10 cellular contexts compared by ENCODE assay signal in genomic region chr19:11674067-11674492, GRCh38.
DNase-seq lines count a peak whose midpoint lies in the region; ATAC-seq and TF ChIP-seq lines count a peak whose summit lies in the region.
"Had no signal": no experiment of that assay in that cellular context is flagged by ENCODE, and none has a peak within 500 bp of the region (broad histone marks: within the 10 kb centered on the region; RNA-seq: fewer than 3 reads in every experiment).

No MANE protein-coding gene starts in this region.

- H3K9me3 ChIP-seq in heart right ventricle (peaks cover 0 to 14% (median 0%) of the 10 kb centered on the region in 11 donors), uterus (no peaks in the 10 kb centered on the region)

- peaks cover 57% of the 10 kb centered on the region for H3K9me3 Mint-ChIP-seq in nephron

- TF ChIP-seq POLR2A in uterus (IDR thresholded peaks at IDR 0.05): no peak

- peak; percentile 23 for ATAC-seq in Right ventricle myocardium inferior
- ATAC-seq in Right ventricle myocardium superior (ENCODE audit: poor library complexity): no peak
- peak in 7 of 8 donors; percentile 36 to 67 (median 46) for ATAC-seq in heart right ventricle
- ATAC-seq in GM19397 (IDR thresholded peaks at IDR 0.05; ENCODE audit: unreplicated experiment): no peak

- peak overlapping the region; percentile 36 to 73 (median 59) for H3K4me3 ChIP-seq in heart right ventricle
- peak overlapping the region; percentile 26 to 32 for H3K4me3 ChIP-seq in uterus

- no peaks in the 10 kb centered on the region for H3K36me3 ChIP-seq in heart right ventricle
- no peaks in the 10 kb centered on the region for H3K36me3 ChIP-seq in uterus

- no peak for TF ChIP-seq CTCF in heart right ventricle (IDR thresholded peaks at IDR 0.05)
- no peak for TF ChIP-seq CTCF in nephron (IDR thresholded peaks at IDR 0.05; ENCODE audit: unreplicated experiment in 3 of 3)
- no peak for TF ChIP-seq CTCF in uterus (IDR thresholded peaks at IDR 0.05)

- no peaks in the 10 kb centered on the region for H3K4me1 Mint-ChIP-seq in nephron

- H3K4me1 ChIP-seq in heart right ventricle: peaks cover 0 to 14% (median 8%) of the 10 kb centered on the region in 9 donors
- no peaks in the 10 kb centered on the region for H3K4me1 ChIP-seq in uterus

- 14 to 15% methylated on average over 26 of the region's 26 CpGs for WGBS in heart right ventricle, 2 donors

- intact Hi-C loops in Right ventricle myocardium inferior (cut with DNase I): loop anchor here (5.0 kb wide), 1 partner anchor 113 kb away; no protein-coding TSS in a partner anchor
- intact Hi-C loops in Right ventricle myocardium superior (cut with DNase I): no loop called here
- intact Hi-C loops in heart right ventricle (cut with DNase I): loop anchor here in 3 of 10 donors (5.0 to 10.0 kb wide), 2 partner anchors 111 to 113 kb away; no protein-coding TSS in a partner anchor
- intact Hi-C loops in uterus (cut with DNase I; ENCODE audit: low total_unique reads): no loop called here

- H3K36me3 Mint-ChIP-seq in nephron (ENCODE audit: low read depth): peaks cover 79% of the 10 kb centered on the region

- H3K27ac Mint-ChIP-seq in nephron: no peak overlapping the region

- DNase-seq in Right ventricle myocardium inferior (ENCODE audit: missing footprints): no peak
- no peak for DNase-seq in Right ventricle myocardium superior
- no peak for DNase-seq in heart right ventricle
- DNase-seq in uterus: no peak
- DNase-seq in amniotic stem cell (lab: John Stamatoyannopoulos, UW): no peak
- no peak for DNase-seq in globus pallidus (ENCODE audit: low spot score)
- DNase-seq: NK-92 treated with Interleukin-12 subunit alpha and Interleukin-12 subunit beta, amount 100 ng/mL, for 24 hours had no signal

- H3K27me3 ChIP-seq in heart right ventricle (peaks cover 0 to 19% (median 0%) of the 10 kb centered on the region in 7 donors), uterus (no peaks in the 10 kb centered on the region)
- H3K27me3 ChIP-seq: BLaER1 treated with 17β-estradiol and CSF1 and Interleukin-3, amounts not matched to agents 10 nM and 100 nM had no signal

- H3K27ac ChIP-seq in heart right ventricle (peak overlapping the region in 6 of 10 donors; percentile 2 to 54 (median 18)), uterus (peak overlapping the region in 1 of 2 donors; percentile 2)
- H3K27ac ChIP-seq: BLaER1 treated with 17β-estradiol and CSF1 and Interleukin-3, amounts not matched to agents 10 nM and 100 nM had no signal

- H3K4me3 Mint-ChIP-seq in nephron: peak overlapping the region; percentile 51 to 71 (median 67)

- no peaks in the 10 kb centered on the region for H3K27me3 Mint-ChIP-seq in nephron (ENCODE audit: low read depth)

Comparison
In these comparisons a context has a peak if more than half of its experiments do, and no peak if none do; other contexts are left out.
1. ATAC-seq: peak in Right ventricle myocardium inferior (single experiment) and heart right ventricle (7 of 8); none in Right ventricle myocardium superior (single experiment) and GM19397 (single experiment).